ENCODE assay signal across 1 cellular context in the genomic region with DNA sequence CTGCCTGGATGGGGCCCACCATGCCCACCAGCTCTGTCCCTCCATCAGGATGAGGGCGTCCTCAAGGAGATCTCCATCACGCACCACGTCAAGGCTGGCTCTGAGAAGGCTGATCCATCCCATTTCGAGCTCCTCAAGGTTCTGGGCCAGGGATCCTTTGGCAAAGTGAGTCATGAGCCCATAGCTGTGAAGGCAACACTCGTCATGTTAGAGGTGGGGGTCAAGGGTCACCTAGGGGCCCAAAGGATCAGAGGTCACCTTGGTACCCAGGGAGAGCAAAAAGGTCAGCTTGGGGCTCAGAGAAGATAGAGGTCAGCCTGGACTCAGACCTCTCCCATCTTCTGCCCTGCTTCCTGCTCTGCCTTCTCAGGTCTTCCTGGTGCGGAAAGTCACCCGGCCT.
A peak's percentile ranks its signal among the peaks of the same experiment; 100 is the strongest.
TF ChIP-seq lines count a peak whose summit lies in the region.

No MANE protein-coding gene starts in this region.

TF ChIP-seq in K562, 482 proteins besides CTCF, POLR2A, EP300 and RAD21:
- TF ChIP-seq GABPA (tag; conservative IDR thresholded peaks at IDR 0.05; ENCODE audit: low read depth) (no peak), ATF7 (IDR thresholded peaks at IDR 0.05) (no peak), NR2C2 (CRISPR knock-in tag; IDR thresholded peaks at IDR 0.05) (no peak), NR2C2 (tag; IDR thresholded peaks at IDR 0.05) (peak; percentile 27; the same call in 1 of the 2 replicates), SMARCA5 (IDR thresholded peaks at IDR 0.05) (no peak), SNRNP70 (optimal IDR thresholded peaks at IDR 0.05; ENCODE audit: low read depth, low read length) (no peak), ZNF644 (tag; IDR thresholded peaks at IDR 0.05; ENCODE audit: low read depth) (no peak), PTRF (tag; IDR thresholded peaks at IDR 0.05) (no peak), ZNF384 (IDR thresholded peaks at IDR 0.05; ENCODE audit: low read depth, low read length) (no peak), NR2C1 (IDR thresholded peaks at IDR 0.05) (peak; percentile 43; the same call in 1 of the 2 replicates), NR2C1 (tag; IDR thresholded peaks at IDR 0.05) (peak; percentile 58), CEBPG (CRISPR knock-in tag; IDR thresholded peaks at IDR 0.05) (no peak), CEBPG (tag; conservative IDR thresholded peaks at IDR 0.05 in 1 of 2, IDR thresholded peaks at IDR 0.05 in 1 of 2) (no peak), NR3C1 (CRISPR knock-in tag; IDR thresholded peaks at IDR 0.05) (no peak), FOXP1 (CRISPR knock-in tag; IDR thresholded peaks at IDR 0.05) (no peak), SUPT5H (IDR thresholded peaks at IDR 0.05) (no peak)
- TF ChIP-seq, protein P1, sequence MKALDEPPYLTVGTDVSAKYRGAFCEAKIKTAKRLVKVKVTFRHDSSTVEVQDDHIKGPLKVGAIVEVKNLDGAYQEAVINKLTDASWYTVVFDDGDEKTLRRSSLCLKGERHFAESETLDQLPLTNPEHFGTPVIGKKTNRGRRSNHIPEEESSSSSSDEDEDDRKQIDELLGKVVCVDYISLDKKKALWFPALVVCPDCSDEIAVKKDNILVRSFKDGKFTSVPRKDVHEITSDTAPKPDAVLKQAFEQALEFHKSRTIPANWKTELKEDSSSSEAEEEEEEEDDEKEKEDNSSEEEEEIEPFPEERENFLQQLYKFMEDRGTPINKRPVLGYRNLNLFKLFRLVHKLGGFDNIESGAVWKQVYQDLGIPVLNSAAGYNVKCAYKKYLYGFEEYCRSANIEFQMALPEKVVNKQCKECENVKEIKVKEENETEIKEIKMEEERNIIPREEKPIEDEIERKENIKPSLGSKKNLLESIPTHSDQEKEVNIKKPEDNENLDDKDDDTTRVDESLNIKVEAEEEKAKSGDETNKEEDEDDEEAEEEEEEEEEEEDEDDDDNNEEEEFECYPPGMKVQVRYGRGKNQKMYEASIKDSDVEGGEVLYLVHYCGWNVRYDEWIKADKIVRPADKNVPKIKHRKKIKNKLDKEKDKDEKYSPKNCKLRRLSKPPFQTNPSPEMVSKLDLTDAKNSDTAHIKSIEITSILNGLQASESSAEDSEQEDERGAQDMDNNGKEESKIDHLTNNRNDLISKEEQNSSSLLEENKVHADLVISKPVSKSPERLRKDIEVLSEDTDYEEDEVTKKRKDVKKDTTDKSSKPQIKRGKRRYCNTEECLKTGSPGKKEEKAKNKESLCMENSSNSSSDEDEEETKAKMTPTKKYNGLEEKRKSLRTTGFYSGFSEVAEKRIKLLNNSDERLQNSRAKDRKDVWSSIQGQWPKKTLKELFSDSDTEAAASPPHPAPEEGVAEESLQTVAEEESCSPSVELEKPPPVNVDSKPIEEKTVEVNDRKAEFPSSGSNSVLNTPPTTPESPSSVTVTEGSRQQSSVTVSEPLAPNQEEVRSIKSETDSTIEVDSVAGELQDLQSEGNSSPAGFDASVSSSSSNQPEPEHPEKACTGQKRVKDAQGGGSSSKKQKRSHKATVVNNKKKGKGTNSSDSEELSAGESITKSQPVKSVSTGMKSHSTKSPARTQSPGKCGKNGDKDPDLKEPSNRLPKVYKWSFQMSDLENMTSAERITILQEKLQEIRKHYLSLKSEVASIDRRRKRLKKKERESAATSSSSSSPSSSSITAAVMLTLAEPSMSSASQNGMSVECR (CRISPR knock-in tag; IDR thresholded peaks at IDR 0.05) = no peak
- TF ChIP-seq, protein P2, sequence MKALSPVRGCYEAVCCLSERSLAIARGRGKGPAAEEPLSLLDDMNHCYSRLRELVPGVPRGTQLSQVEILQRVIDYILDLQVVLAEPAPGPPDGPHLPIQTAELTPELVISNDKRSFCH (CRISPR knock-in tag; IDR thresholded peaks at IDR 0.05) = no peak
- TF ChIP-seq, protein P2 (tag; IDR thresholded peaks at IDR 0.05) = no peak
